In the genomic region with DNA sequence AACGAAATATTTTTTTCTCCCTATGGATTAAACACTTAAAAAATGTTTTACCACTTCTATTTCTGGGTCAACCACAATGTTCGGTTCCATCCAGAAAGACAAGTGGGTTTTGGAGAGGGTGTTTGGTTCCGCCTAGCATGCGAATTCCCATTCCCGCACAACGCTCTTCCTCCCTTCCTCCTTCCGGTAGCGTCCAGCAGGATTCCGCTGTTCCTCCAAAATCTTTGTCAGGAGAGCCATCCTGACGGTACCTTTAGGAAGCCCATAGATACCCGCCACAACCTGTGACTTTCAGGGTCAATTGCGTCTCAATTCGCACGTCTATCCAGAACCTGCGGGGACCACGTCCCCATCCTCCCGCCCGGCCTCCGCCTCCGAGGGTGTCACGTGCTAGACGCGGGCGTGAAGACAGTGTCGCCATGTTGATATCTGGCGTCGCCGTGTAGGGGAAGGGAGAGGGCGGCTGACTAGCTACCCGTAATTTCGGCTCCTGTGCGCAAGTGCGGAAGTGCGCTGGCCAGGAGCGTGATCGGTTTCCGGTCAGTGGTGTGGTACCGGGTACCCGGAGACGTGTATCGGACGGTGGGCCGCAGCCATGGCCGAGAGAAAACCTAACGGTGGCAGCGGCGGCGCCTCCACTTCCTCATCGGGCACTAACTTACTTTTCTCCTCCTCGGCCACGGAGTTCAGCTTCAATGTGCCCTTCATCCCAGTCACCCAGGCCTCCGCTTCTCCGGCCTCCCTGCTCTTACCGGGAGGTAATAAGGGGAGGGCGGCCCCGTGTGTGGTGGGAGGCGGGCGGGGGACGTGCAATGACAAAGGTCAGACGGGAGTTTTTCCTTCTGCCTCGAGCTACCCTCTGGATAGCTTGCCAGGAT, we compare ENCODE assay signal across 8 cellular contexts. TPM values are rescaled to one million over a fixed set of nuclear protein-coding genes. Genes with fewer than 3 reads are reported as not detected.
DNase-seq lines count a peak whose midpoint lies in the region; ATAC-seq and TF ChIP-seq lines count a peak whose summit lies in the region.

Gene SEC23IP, plus strand, starts transcription at position 543 of the 878 bp plus-strand sequence. Its CDS starts 53 bp downstream, at position 596.

- H3K9me3 Mint-ChIP-seq in nephron progenitor cell: peaks cover 16% of the 10 kb centered on the region
- peaks cover 0 to 5% of the 10 kb centered on the region in 2 donors for H3K9me3 Mint-ChIP-seq in stimulated activated naive CD8-positive, alpha-beta T cell treated with anti-CD3 and anti-CD28 coated beads, Interleukin-15, amount 100 ng/mL, for 72 hours

- peak; percentile 92 to 96 for DNase-seq in HAP-1 (ENCODE audit: low spot score in 2 of 2)
- peak; percentile 96 for DNase-seq in MM.1S
- DNase-seq in SIG-M5 (lab: John Stamatoyannopoulos, UW): peak; percentile 45
- DNase-seq in activated gamma-delta T cell (lab: John Stamatoyannopoulos, UW): peak; percentile 74
- peak; percentile 95 for DNase-seq in fibroblast of the aortic adventitia (ENCODE audit: low read depth)
- peak; percentile 90 for DNase-seq in nephron progenitor cell
- DNase-seq in stimulated activated naive CD8-positive, alpha-beta T cell treated with anti-CD3 and anti-CD28 coated beads, Interleukin-15, amount 100 ng/mL, for 72 hours: peak; percentile 89 to 95

- no peaks in the 10 kb centered on the region for H3K9me3 ChIP-seq in ES-I3 (ENCODE audit: control insufficient read depth, insufficient read depth, low read length)
- H3K9me3 ChIP-seq in HAP-1: no peaks in the 10 kb centered on the region
- no peaks in the 10 kb centered on the region for H3K9me3 ChIP-seq in MM.1S (replicated peaks; ENCODE audit: insufficient read depth, low read length)

- peaks cover 33% of the 10 kb centered on the region for H3K36me3 Mint-ChIP-seq in nephron progenitor cell (ENCODE audit: low read depth)

- peaks cover 39% of the 10 kb centered on the region for H3K4me1 Mint-ChIP-seq in nephron progenitor cell
- H3K4me1 Mint-ChIP-seq in stimulated activated naive CD8-positive, alpha-beta T cell treated with anti-CD3 and anti-CD28 coated beads, Interleukin-15, amount 100 ng/mL, for 72 hours: peaks cover 52% of the 10 kb centered on the region

- H3K9ac ChIP-seq in ES-I3 (ENCODE audit: low read depth, low read length) (peak within 1 kb of the TSS; percentile 83), MM.1S (ENCODE audit: low read length) (peak within 1 kb of the TSS; percentile 90)

- H4K20me1 ChIP-seq in MM.1S (ENCODE audit: insufficient read depth, low read length): no peaks in the 10 kb centered on the region

- peak within 1 kb of the TSS; percentile 13; the same call in 1 of the 2 replicates for H3K27ac ChIP-seq in MM.1S (ENCODE audit: low read length)

- H3K27me3 ChIP-seq in HAP-1 (ENCODE audit: low read depth): no peaks in the 10 kb centered on the region
- H3K27me3 ChIP-seq in MM.1S (replicated peaks; ENCODE audit: insufficient read depth, low read length): no peaks in the 10 kb centered on the region

- H3K9me2 ChIP-seq in MM.1S (replicated peaks; ENCODE audit: insufficient read depth, low read length): no peaks in the 10 kb centered on the region

- H3K36me3 ChIP-seq in ES-I3 (ENCODE audit: insufficient read depth, low read length) (no peaks in the 10 kb centered on the region; the same call in 1 of the 2 replicates), HAP-1 (replicated peaks) (peaks cover 16% of the 10 kb centered on the region), MM.1S (replicated peaks; ENCODE audit: insufficient read depth, low read length) (no peaks in the 10 kb centered on the region)

- no peak for TF ChIP-seq CTCF in MM.1S (IDR thresholded peaks at IDR 0.05; ENCODE audit: low read length)
- peak; percentile 14 for TF ChIP-seq CTCF in fibroblast of the aortic adventitia (IDR thresholded peaks at IDR 0.05; ENCODE audit: insufficient read depth, low read length)
- TF ChIP-seq CTCF in nephron progenitor cell (IDR thresholded peaks at IDR 0.05): no peak

- no peaks in the 10 kb centered on the region for H3F3A ChIP-seq in MM.1S (ENCODE audit: insufficient read depth, low read length)

- peak within 1 kb of the TSS; percentile 95 for H2AFZ ChIP-seq in MM.1S (ENCODE audit: low read length)

- H3K4me3 ChIP-seq in HAP-1: peak within 1 kb of the TSS; percentile 72
- peak within 1 kb of the TSS; percentile 99 for H3K4me3 ChIP-seq in MM.1S (ENCODE audit: low read length)
- H3K4me3 ChIP-seq in fibroblast of the aortic adventitia (ENCODE audit: low read depth, low read length): peak within 1 kb of the TSS; percentile 95

- peak within 1 kb of the TSS; percentile 87 for H3K27ac Mint-ChIP-seq in nephron progenitor cell
- H3K27ac Mint-ChIP-seq in stimulated activated naive CD8-positive, alpha-beta T cell treated with anti-CD3 and anti-CD28 coated beads, Interleukin-15, amount 100 ng/mL, for 72 hours: peak within 1 kb of the TSS; percentile 97 to 99

- peaks cover 17% of the 10 kb centered on the region for H3K27me3 Mint-ChIP-seq in nephron progenitor cell (ENCODE audit: low read depth, poor library complexity)
- no peaks in the 10 kb centered on the region for H3K27me3 Mint-ChIP-seq in stimulated activated naive CD8-positive, alpha-beta T cell treated with anti-CD3 and anti-CD28 coated beads, Interleukin-15, amount 100 ng/mL, for 72 hours

- in situ Hi-C loops in HAP-1 (cut with MboI; ENCODE audit: low sequenced_read_pairs): no loop called here

- H3K79me2 ChIP-seq in MM.1S (ENCODE audit: low read length): peaks cover 53% of the 10 kb centered on the region

- peak within 1 kb of the TSS; percentile 99 for H3K4me2 ChIP-seq in MM.1S (ENCODE audit: low read depth, low read length)

- peak within 1 kb of the TSS; percentile 98 for H3K4me3 Mint-ChIP-seq in nephron progenitor cell
- peak within 1 kb of the TSS; percentile 96 to 99 for H3K4me3 Mint-ChIP-seq in stimulated activated naive CD8-positive, alpha-beta T cell treated with anti-CD3 and anti-CD28 coated beads, Interleukin-15, amount 100 ng/mL, for 72 hours

- ATAC-seq in stimulated activated naive CD8-positive, alpha-beta T cell treated with anti-CD3 and anti-CD28 coated beads, Interleukin-15, amount 100 ng/mL, for 72 hours: peak; percentile 99

- H3K4me1 ChIP-seq in ES-I3 (ENCODE audit: insufficient read depth, low read length): peaks cover 5% of the 10 kb centered on the region; the same call in 1 of the 2 replicates
- H3K4me1 ChIP-seq in HAP-1: peaks cover 10% of the 10 kb centered on the region
- H3K4me1 ChIP-seq in MM.1S (ENCODE audit: low read length): peaks cover 3% of the 10 kb centered on the region; the same call in 1 of the 2 replicates

RNA-seq across cellular contexts. Expression of gene SEC23IP, which starts in this region (rescaled TPM):
- total RNA-seq in fibroblast of the aortic adventitia (ENCODE audit: low replicate concordance): 51.2 and 119 TPM in 2 replicates

Comparison
In these comparisons a context has a peak if more than half of its experiments do, and no peak if none do; other contexts are left out.
1. Peak in every context shown above with its lines: DNase-seq, ATAC-seq, H3K4me3 ChIP-seq and H3K27ac ChIP-seq.
2. DNase-seq: peak in every context shown above with its lines; median percentile 96 in MM.1S; 95 in fibroblast of the aortic adventitia; 94 in HAP-1; 92 in stimulated activated naive CD8-positive, alpha-beta T cell treated with anti-CD3 and anti-CD28 coated beads, Interleukin-15, amount 100 ng/mL, for 72 hours; 90 in nephron progenitor cell; 74 in activated gamma-delta T cell; 45 in SIG-M5.